In the genomic region with DNA sequence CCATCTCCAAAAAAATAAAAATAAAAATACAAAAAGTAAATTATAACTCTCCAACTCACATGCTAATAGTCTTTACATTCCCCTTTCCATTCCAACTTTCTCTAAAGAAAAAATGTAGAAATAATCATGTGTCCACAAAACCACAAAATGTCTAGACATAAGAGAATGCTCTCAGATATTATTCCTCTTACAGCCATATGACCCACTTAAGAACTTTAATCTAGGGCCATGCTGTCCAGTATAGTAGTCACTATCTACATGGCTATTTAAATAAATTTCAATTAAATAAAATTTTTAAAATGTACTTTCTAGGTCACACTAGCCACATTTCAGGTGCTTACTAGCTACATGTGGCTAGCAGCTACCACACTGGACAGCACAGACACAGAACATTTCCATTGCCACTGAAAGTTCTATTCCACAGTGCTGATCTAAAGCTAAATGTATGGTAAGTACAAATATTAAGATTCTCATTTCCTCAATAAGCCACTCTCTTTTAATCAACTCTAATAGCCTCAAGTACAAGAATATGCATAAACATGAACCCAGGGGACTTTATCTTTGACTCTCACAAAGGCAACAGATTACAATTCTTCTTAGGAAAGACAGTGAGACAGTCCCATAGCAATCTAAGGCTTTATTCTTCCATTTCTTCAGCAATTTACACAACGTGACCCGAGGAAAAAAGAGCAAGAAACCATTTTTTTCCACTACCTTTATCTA, we compare ENCODE assay signal across 1 cellular context.
TF ChIP-seq lines count a peak whose summit lies in the region.

No MANE protein-coding gene starts in this region.

TF ChIP-seq in A549, 52 proteins besides CTCF, POLR2A, EP300 and RAD21 (continued from another document):
- TF ChIP-seq, protein P1, sequence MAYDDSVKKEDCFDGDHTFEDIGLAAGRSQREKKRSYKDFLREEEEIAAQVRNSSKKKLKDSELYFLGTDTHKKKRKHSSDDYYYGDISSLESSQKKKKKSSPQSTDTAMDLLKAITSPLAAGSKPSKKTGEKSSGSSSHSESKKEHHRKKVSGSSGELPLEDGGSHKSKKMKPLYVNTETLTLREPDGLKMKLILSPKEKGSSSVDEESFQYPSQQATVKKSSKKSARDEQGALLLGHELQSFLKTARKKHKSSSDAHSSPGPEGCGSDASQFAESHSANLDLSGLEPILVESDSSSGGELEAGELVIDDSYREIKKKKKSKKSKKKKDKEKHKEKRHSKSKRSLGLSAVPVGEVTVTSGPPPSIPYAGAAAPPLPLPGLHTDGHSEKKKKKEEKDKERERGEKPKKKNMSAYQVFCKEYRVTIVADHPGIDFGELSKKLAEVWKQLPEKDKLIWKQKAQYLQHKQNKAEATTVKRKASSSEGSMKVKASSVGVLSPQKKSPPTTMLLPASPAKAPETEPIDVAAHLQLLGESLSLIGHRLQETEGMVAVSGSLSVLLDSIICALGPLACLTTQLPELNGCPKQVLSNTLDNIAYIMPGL (CRISPR knock-in tag; IDR thresholded peaks at IDR 0.05; ENCODE audit: borderline replicate concordance) = no peak
- TF ChIP-seq PHF8 (IDR thresholded peaks at IDR 0.05; ENCODE audit: borderline replicate concordance, low read depth) = no peak
- no peak for TF ChIP-seq NFE2L2 (conservative IDR thresholded peaks at IDR 0.05; ENCODE audit: low read length)
- TF ChIP-seq NR3C1 (IDR thresholded peaks at IDR 0.05) = no peak
- no peak for TF ChIP-seq KDM1A (IDR thresholded peaks at IDR 0.05; ENCODE audit: low read depth)
- no peak for TF ChIP-seq JUNB (IDR thresholded peaks at IDR 0.05)
- no peak for TF ChIP-seq RNF2 (IDR thresholded peaks at IDR 0.05; ENCODE audit: borderline replicate concordance, low read depth)
- no peak for TF ChIP-seq HOXB5 (CRISPR knock-in tag; IDR thresholded peaks at IDR 0.05)
- no peak for TF ChIP-seq FOSL2 (IDR thresholded peaks at IDR 0.05)
- TF ChIP-seq FOSL2 (CRISPR knock-in tag; IDR thresholded peaks at IDR 0.05) = no peak
